ENCODE assay signal across 9 cellular contexts in the genomic region with DNA sequence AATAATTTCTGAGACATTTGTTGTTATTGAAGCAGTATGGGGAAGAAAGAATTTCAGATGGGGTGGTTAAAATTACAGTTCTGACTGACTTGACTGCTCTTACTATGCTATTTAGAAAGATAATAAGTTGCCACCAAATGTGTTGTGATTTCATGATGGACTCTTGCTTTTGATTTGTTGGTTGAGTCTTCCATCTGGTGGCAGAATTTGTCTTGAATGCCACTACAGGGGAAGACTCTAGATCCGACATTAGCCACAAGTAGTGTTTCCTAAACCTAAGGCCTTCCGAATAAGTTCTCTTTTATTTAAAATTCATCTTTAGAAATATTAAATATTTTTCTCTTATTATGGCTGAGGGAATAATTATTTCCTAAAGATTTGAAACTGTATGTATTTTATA.
DNase-seq lines count a peak whose midpoint lies in the region; ATAC-seq and TF ChIP-seq lines count a peak whose summit lies in the region.
"Had no signal": no experiment of that assay in that cellular context is flagged by ENCODE, and none has a peak within 500 bp of the region (broad histone marks: within the 10 kb centered on the region; RNA-seq: fewer than 3 reads in every experiment).

No MANE protein-coding gene starts in this region.

- no peak overlapping the region for H3K4me3 ChIP-seq in LNCaP clone FGC (ENCODE audit: low read depth, low read length)

- in situ Hi-C loops in T47D (cut with HindIII; ENCODE audit: low pct_unique_long_range_greater_than_20kb, low sequenced_read_pairs), result no loop called here

- peak; percentile 72 for DNase-seq in DMS53 (lab: John Stamatoyannopoulos, UW)
- no peak for DNase-seq in LNCaP clone FGC (ENCODE audit: low read depth)
- DNase-seq in T47D (ENCODE audit: low read depth in 1 of 2, low spot score in 1 of 2), result peak; percentile 2 to 66
- peak; percentile 53 for DNase-seq in myocyte (ENCODE audit: low read depth)
- no peak for DNase-seq in activated gamma-delta T cell (lab: John Stamatoyannopoulos, UW)
- no peak for DNase-seq in amygdala (lab: John Stamatoyannopoulos, UW)
- no peak for DNase-seq in foreskin melanocyte
- DNase-seq: NCI-H1105 had no signal

- peak; percentile 68 for TF ChIP-seq CTCF in LNCaP clone FGC (IDR thresholded peaks at IDR 0.05; ENCODE audit: control insufficient read depth, extremely low read depth, insufficient read depth)

- no peak for ATAC-seq in HG02759 (IDR thresholded peaks at IDR 0.05; ENCODE audit: unreplicated experiment)

Comparison
In these comparisons a context has a peak if more than half of its experiments do, and no peak if none do; other contexts are left out.
1. DNase-seq: peak in DMS53 (single experiment), T47D (2 of 2) and myocyte (single experiment); none in LNCaP clone FGC (single experiment), activated gamma-delta T cell (single experiment), amygdala (0 of 56) and foreskin melanocyte (single experiment).